ENCODE assay signal across 1 cellular context in the genomic region with DNA sequence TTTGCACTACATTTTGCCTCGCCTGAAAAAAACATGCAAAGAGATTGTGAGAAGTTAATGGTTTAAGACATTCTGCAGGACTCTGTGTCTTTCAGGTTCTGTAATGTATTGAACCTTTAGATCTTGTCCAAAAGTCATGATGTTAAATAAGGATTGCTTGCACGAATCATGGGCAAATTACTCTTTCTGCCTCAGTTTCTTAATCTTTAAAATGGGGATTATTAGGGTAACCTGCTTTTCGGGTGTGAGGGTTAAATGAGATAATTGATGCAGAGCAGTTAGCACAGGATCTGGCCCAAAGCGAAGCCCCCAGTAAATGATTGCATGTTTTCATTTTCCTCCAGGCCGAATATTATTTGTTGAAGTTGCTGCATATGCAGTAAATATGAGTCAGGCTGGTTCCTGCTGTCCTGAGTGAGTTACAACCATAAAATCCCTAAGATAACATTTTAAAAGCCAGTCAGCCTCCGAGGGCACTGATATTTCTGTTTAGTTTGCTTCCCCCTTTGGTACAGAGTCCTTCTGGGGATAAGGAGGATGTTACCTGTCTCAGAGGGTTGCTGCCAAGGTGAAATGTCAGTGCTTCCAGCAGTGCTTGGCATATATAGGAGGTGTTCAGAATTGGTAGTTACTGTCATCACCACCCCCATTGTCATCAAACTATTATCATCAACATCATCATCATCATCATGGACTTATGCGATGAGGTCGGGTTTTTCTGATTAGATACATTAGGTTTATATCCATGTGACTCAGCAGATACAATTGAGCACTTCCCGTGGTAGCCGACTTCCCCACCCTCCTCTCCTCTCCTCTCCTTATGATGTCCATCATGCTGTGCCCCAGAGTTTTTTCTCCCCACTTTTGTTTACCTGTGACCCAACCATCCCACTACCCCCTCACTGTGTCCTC.
TF ChIP-seq lines count a peak whose summit lies in the region.

No MANE protein-coding gene starts in this region.

TF ChIP-seq in HepG2, 621 proteins besides CTCF, POLR2A, EP300 and RAD21:
- TF ChIP-seq, protein P1, sequence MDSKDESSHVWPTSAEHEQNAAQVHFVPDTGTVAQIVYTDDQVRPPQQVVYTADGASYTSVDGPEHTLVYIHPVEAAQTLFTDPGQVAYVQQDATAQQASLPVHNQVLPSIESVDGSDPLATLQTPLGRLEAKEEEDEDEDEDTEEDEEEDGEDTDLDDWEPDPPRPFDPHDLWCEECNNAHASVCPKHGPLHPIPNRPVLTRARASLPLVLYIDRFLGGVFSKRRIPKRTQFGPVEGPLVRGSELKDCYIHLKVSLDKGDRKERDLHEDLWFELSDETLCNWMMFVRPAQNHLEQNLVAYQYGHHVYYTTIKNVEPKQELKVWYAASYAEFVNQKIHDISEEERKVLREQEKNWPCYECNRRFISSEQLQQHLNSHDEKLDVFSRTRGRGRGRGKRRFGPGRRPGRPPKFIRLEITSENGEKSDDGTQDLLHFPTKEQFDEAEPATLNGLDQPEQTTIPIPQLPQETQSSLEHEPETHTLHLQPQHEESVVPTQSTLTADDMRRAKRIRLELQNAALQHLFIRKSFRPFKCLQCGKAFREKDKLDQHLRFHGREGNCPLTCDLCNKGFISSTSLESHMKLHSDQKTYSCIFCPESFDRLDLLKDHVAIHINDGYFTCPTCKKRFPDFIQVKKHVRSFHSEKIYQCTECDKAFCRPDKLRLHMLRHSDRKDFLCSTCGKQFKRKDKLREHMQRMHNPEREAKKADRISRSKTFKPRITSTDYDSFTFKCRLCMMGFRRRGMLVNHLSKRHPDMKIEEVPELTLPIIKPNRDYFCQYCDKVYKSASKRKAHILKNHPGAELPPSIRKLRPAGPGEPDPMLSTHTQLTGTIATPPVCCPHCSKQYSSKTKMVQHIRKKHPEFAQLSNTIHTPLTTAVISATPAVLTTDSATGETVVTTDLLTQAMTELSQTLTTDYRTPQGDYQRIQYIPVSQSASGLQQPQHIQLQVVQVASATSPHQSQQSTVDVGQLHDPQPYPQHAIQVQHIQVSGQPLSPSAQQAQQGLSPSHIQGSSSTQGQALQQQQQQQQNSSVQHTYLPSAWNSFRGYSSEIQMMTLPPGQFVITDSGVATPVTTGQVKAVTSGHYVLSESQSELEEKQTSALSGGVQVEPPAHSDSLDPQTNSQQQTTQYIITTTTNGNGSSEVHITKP (CRISPR knock-in tag; IDR thresholded peaks at IDR 0.05; ENCODE audit: low read depth), result no peak
- TF ChIP-seq, protein P2, sequence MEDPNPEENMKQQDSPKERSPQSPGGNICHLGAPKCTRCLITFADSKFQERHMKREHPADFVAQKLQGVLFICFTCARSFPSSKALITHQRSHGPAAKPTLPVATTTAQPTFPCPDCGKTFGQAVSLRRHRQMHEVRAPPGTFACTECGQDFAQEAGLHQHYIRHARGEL (CRISPR knock-in tag; IDR thresholded peaks at IDR 0.05), result no peak
- TF ChIP-seq CREB1 (IDR thresholded peaks at IDR 0.05) (peak; percentile 71), CREB1 (CRISPR knock-in tag; IDR thresholded peaks at IDR 0.05) (no peak), CAMTA2 (CRISPR knock-in tag; IDR thresholded peaks at IDR 0.05; ENCODE audit: borderline replicate concordance) (no peak), ADNP (CRISPR knock-in tag; IDR thresholded peaks at IDR 0.05) (no peak), RELA (CRISPR knock-in tag; IDR thresholded peaks at IDR 0.05) (no peak), MATR3 (CRISPR knock-in tag; IDR thresholded peaks at IDR 0.05) (no peak)
- TF ChIP-seq, protein P3, sequence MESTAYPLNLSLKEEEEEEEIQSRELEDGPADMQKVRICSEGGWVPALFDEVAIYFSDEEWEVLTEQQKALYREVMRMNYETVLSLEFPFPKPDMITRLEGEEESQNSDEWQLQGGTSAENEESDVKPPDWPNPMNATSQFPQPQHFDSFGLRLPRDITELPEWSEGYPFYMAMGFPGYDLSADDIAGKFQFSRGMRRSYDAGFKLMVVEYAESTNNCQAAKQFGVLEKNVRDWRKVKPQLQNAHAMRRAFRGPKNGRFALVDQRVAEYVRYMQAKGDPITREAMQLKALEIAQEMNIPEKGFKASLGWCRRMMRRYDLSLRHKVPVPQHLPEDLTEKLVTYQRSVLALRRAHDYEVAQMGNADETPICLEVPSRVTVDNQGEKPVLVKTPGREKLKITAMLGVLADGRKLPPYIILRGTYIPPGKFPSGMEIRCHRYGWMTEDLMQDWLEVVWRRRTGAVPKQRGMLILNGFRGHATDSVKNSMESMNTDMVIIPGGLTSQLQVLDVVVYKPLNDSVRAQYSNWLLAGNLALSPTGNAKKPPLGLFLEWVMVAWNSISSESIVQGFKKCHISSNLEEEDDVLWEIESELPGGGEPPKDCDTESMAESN (CRISPR knock-in tag; conservative IDR thresholded peaks at IDR 0.05), result no peak
